25 cellular contexts compared by ENCODE assay signal in the genomic region with DNA sequence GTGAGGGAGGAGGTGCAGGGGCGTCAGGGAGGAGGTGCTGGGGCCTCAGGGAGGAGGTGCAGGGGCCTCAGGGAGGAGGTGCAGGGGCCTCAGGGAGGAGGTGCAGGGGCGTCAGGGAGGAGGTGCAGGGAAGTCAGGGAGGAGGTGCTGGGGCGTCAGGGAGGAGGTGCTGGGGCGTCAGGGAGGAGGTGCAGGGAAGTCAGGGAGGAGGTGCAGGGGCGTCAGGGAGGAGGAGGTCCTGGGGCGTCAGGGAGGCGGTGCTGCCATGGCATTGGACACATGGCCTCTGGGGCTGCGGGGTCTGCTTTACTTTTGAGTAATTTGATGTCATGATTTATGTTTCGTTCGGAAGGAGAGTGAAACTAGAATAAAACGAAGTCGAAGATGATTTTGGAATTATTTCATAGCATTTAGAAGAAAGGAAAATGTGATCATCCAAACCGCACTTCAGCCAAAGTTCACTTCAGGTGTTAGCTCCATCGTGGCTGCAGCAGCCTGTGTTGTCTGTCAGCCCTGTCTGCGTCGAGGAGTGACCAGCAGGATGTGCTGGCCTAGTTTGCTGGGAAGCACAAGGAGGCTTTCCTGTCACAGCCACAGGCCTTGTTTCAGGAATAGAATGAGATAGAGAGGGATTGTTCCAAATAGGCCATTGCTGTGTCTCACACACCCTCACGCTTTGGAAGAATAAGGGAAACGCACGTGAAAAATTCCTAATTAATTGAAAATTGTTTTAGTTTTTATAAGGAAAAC. TPM values are rescaled to one million over a fixed set of nuclear protein-coding genes. Genes with fewer than 3 reads are reported as not detected.
DNase-seq lines count a peak whose midpoint lies in the region; ATAC-seq, FAIRE-seq and TF ChIP-seq lines count a peak whose summit lies in the region.
"Had no signal": no experiment of that assay in that cellular context is flagged by ENCODE, and none has a peak within 500 bp of the region (broad histone marks: within the 10 kb centered on the region; RNA-seq: fewer than 3 reads in every experiment).

No MANE protein-coding gene starts in this region.

- BruUV-seq in HepG2 (replicated peaks; lab: Mats Ljungman, UMichigan), result no TSS peak

- 92% methylated on average over 17 of the region's 19 CpGs for WGBS in HepG2 (ENCODE audit: low lambda C conversion rate)

- no peak for TF ChIP-seq RAD21 in HepG2 (CRISPR knock-in tag; IDR thresholded peaks at IDR 0.05)

- H3K27ac ChIP-seq in HepG2 (ENCODE audit: extremely low read length, insufficient read depth, low read length), result no peak overlapping the region
- no peak overlapping the region for H3K27ac ChIP-seq in WERI-Rb-1
- H3K27ac ChIP-seq: coronary artery, neutrophil, upper lobe of left lung had no signal

- H3K4me2 ChIP-seq in HepG2 (ENCODE audit: low read depth, low read length), result no peak overlapping the region

- CTCF ChIA-PET in HepG2 (lab: Yijun Ruan, JAX; ENCODE audit: low intra/inter-chr PET ratio, low total read pairs), result no interaction called here

- TF ChIP-seq EP300 in HepG2 (IDR thresholded peaks at IDR 0.05; ENCODE audit: low read depth in 2 of 2, low read length in 2 of 2) (no peak), HepG2 (CRISPR knock-in tag; IDR thresholded peaks at IDR 0.05; ENCODE audit: borderline replicate concordance) (no peak)

- peaks cover 3% of the 10 kb centered on the region; the same call in 1 of the 2 replicates for H4K20me1 ChIP-seq in HepG2 (ENCODE audit: insufficient read depth, low read length)

- no peak for FAIRE-seq in HepG2 (lab: Jason Lieb, UNC)
- FAIRE-seq: endometrium had no signal

- no peaks in the 10 kb centered on the region for H3K9me3 ChIP-seq in HepG2 (ENCODE audit: low read length)
- no peaks in the 10 kb centered on the region for H3K9me3 ChIP-seq in WERI-Rb-1 (ENCODE audit: severe bottlenecking)
- H3K9me3 ChIP-seq: neutrophil, upper lobe of left lung had no signal

- in situ Hi-C loops in HepG2 (cut with HindIII; ENCODE audit: extremely low pct_ligation_motif_present, low pct_unique_long_range_greater_than_20kb), result no loop called here
- in situ Hi-C loops in ACHN (cut with HindIII; ENCODE audit: low pct_ligation_motif_present, low pct_unique_long_range_greater_than_20kb, low sequenced_read_pairs), result no loop called here

- TF ChIP-seq CTCF in HepG2 (CRISPR knock-in tag; IDR thresholded peaks at IDR 0.05), result no peak
- TF ChIP-seq CTCF in WERI-Rb-1 (IDR thresholded peaks at IDR 0.05; ENCODE audit: low read depth, low read length), result no peak

- peaks cover 9% of the 10 kb centered on the region for H3K4me1 ChIP-seq in HepG2 (ENCODE audit: insufficient read depth, low read length)
- H3K4me1 ChIP-seq: upper lobe of left lung had no signal

- intact Hi-C loops in HepG2 (cut with micrococcal nuclease; ENCODE audit: unreplicated experiment) (no loop called here), posterior cingulate gyrus (cut with DNase I) (no loop called here)

- H3K79me2 ChIP-seq in HepG2 (ENCODE audit: insufficient read depth, low read length), result peaks cover 8% of the 10 kb centered on the region

- H3K36me3 ChIP-seq in HepG2 (replicated peaks in 1 of 2; ENCODE audit: control insufficient read depth in 1 of 2, insufficient read depth in 2 of 2, low read length in 2 of 2), result peaks cover 4 to 20% of the 10 kb centered on the region in 2 experiments; a peak in 4 of 5 replicates
- peaks cover 23% of the 10 kb centered on the region for H3K36me3 ChIP-seq in WERI-Rb-1
- H3K36me3 ChIP-seq: neutrophil had no signal

- H2AFZ ChIP-seq in HepG2 (ENCODE audit: low read length), result no peak overlapping the region

- H3K27me3 ChIP-seq in HepG2 (ENCODE audit: control insufficient read depth in 1 of 2, insufficient read depth in 2 of 2, low read length in 2 of 2) (no peaks in the 10 kb centered on the region), WERI-Rb-1 (ENCODE audit: insufficient read depth, low read depth, severe bottlenecking) (no peaks in the 10 kb centered on the region)
- H3K27me3 ChIP-seq: neutrophil, upper lobe of left lung had no signal

- no peak overlapping the region for H3K4me3 ChIP-seq in HepG2 (replicated peaks in 1 of 3; ENCODE audit: insufficient read depth in 1 of 3, low read depth in 2 of 3, low read length in 3 of 3)
- H3K4me3 ChIP-seq in WERI-Rb-1 (ENCODE audit: low read depth, low read length), result no peak overlapping the region
- H3K4me3 ChIP-seq: coronary artery, upper lobe of left lung had no signal

- POLR2A ChIA-PET in HepG2 (lab: Yijun Ruan, JAX), result no interaction called here

- TF ChIP-seq POLR2A in HepG2 (IDR thresholded peaks at IDR 0.05; ENCODE audit: insufficient read depth in 1 of 2, low read depth in 2 of 2, low read length in 2 of 2), result no peak

- ATAC-seq in HepG2, result no peak
- no peak for ATAC-seq in HG03108 (IDR thresholded peaks at IDR 0.05; ENCODE audit: unreplicated experiment)
- ATAC-seq: left colon, SK-N-SH treated with all-trans-retinoic acid at 6 μM for 48 hours had no signal

- H3K9ac ChIP-seq in HepG2 (ENCODE audit: insufficient read depth, low read depth, low read length), result no peak overlapping the region

- DNase-seq in HT-29 (ENCODE audit: low spot score), result peak; percentile 7
- DNase-seq in cerebellum (ENCODE audit: low spot score), result peak; percentile 86
- DNase-seq in HepG2 (ENCODE audit: low spot score), result no peak
- peak in 6 of 10 donors; percentile 17 to 90 (median 46) for DNase-seq in posterior cingulate gyrus
- no peak for DNase-seq in middle frontal gyrus (ENCODE audit: extremely low spot score, low spot score)
- no peak for DNase-seq in ACHN
- no peak for DNase-seq in WERI-Rb-1
- DNase-seq: activated CD4-positive, alpha-beta T cell treated with anti-CD3 and anti-CD28 coated beads, Interleukin-2, amount 50 U/mL, for 48 hours; activated CD4-positive, CD25-positive, alpha-beta regulatory T cell; activated CD8-positive, alpha-beta memory T cell treated with anti-CD3 and anti-CD28 coated beads, Interleukin-2, amount 50 U/mL, for 48 hours; activated effector memory CD4-positive, alpha-beta T cell treated with anti-CD3 and anti-CD28 coated beads, Interleukin-2, amount 50 U/mL, for 16 hours; DMS 273 treated with DMSO at 0.1 percent for 48 hours; H7; KBM-7; left colon; NCI-H1694; NCI-H2171 treated with DMSO at 0.1 percent for 48 hours; NCI-H69; retina; upper lobe of left lung had no signal

RNA-seq across cellular contexts. Expression of gene RAB11FIP3, which starts 42.8 kb away (rescaled TPM):
- 5.2 and 9.5 TPM in 2 replicates for total RNA-seq in HT-29 (2014; rRNA removed; shearing (Covaris generic))
- total RNA-seq in cerebellum (29.2 TPM), HepG2 (2016; rRNA removed; fragmentation: Illumina TruSeq; extraction: Trizol) (48.4 and 57.6 TPM in 2 replicates)
- 25.8 and 30.3 TPM in 2 replicates for total RNA-seq in HepG2 (2016; cell fraction: cytosol; rRNA removed; fragmentation: Illumina TruSeq; extraction: Trizol; ENCODE audit: low read depth)
- 44.0 and 58.9 TPM in 2 replicates for total RNA-seq in HepG2 (2016; cell fraction: insoluble cytoplasmic fraction; rRNA removed; fragmentation: Illumina TruSeq; extraction: Trizol)
- 40.2 and 41.5 TPM in 2 replicates for total RNA-seq in HepG2 (2016; cell fraction: membrane; rRNA removed; fragmentation: Illumina TruSeq; extraction: Trizol)
- total RNA-seq in HepG2 (2016; cell fraction: nucleus; rRNA removed; fragmentation: Illumina TruSeq; extraction: Trizol), result 59.9 and 60.1 TPM in 2 replicates
- polyA plus RNA-seq in HepG2 (2011; rRNA removed), result 34.3 and 42.9 TPM in 2 replicates
- polyA plus RNA-seq in HepG2 (2011; cell fraction: cytosol; rRNA removed), result 24.6 and 38.1 TPM in 2 replicates
- 166 and 200 TPM in 2 replicates for polyA plus RNA-seq in HepG2 (2011; cell fraction: nucleus; rRNA removed)
- 45.3 and 46.5 TPM in 2 replicates for polyA plus RNA-seq in HepG2 (2012)
- 17.9 and 19.2 TPM in 2 replicates for polyA plus RNA-seq in HepG2 (2016; cell fraction: cytosol; fragmentation: Illumina TruSeq; extraction: Trizol; ENCODE audit: low read depth)
- polyA plus RNA-seq in HepG2 (2016; cell fraction: insoluble cytoplasmic fraction; fragmentation: Illumina TruSeq; extraction: Trizol; ENCODE audit: low read depth), result 44.6 and 51.8 TPM in 2 replicates
- polyA plus RNA-seq in HepG2 (2016; cell fraction: membrane; fragmentation: Illumina TruSeq; extraction: Trizol; ENCODE audit: low read depth), result 28.0 and 28.9 TPM in 2 replicates
- 144 and 150 TPM in 2 replicates for polyA plus RNA-seq in HepG2 (2016; cell fraction: nucleus; fragmentation: Illumina TruSeq; extraction: Trizol; ENCODE audit: insufficient read depth, low read depth)
- 9.5 and 51.6 TPM in 2 replicates for polyA minus RNA-seq in HepG2 (2011; rRNA and poly(A)+ RNA removed; ENCODE audit: low replicate concordance)
- 18.2 and 21.5 TPM in 2 replicates for polyA minus RNA-seq in HepG2 (2011; cell fraction: cytosol; rRNA and poly(A)+ RNA removed)
- 58.2 and 72.2 TPM in 2 replicates for polyA minus RNA-seq in HepG2 (2011; cell fraction: nucleus; rRNA and poly(A)+ RNA removed)

RNA-seq across cellular contexts. Expression of gene CAPN15, which starts 59.3 kb away (rescaled TPM):
- 161 and 180 TPM in 2 replicates for total RNA-seq in HT-29 (2014; rRNA removed; shearing (Covaris generic))
- 17.0 TPM for total RNA-seq in cerebellum
- 15.0 and 24.5 TPM in 2 replicates for total RNA-seq in HepG2 (2016; rRNA removed; fragmentation: Illumina TruSeq; extraction: Trizol)
- total RNA-seq in HepG2 (2016; cell fraction: cytosol; rRNA removed; fragmentation: Illumina TruSeq; extraction: Trizol; ENCODE audit: low read depth), result 4.2 and 4.4 TPM in 2 replicates
- 12.6 and 24.1 TPM in 2 replicates for total RNA-seq in HepG2 (2016; cell fraction: insoluble cytoplasmic fraction; rRNA removed; fragmentation: Illumina TruSeq; extraction: Trizol)
- 16.3 and 16.4 TPM in 2 replicates for total RNA-seq in HepG2 (2016; cell fraction: membrane; rRNA removed; fragmentation: Illumina TruSeq; extraction: Trizol)
- 14.9 and 20.4 TPM in 2 replicates for total RNA-seq in HepG2 (2016; cell fraction: nucleus; rRNA removed; fragmentation: Illumina TruSeq; extraction: Trizol)
- 14.9 and 22.2 TPM in 2 replicates for polyA plus RNA-seq in HepG2 (2011; rRNA removed)
- polyA plus RNA-seq in HepG2 (2011; cell fraction: cytosol; rRNA removed), result 11.3 and 22.6 TPM in 2 replicates
- 103 and 145 TPM in 2 replicates for polyA plus RNA-seq in HepG2 (2011; cell fraction: nucleus; rRNA removed)
- 17.6 and 19.5 TPM in 2 replicates for polyA plus RNA-seq in HepG2 (2012)
- 5.8 and 6.0 TPM in 2 replicates for polyA plus RNA-seq in HepG2 (2016; cell fraction: cytosol; fragmentation: Illumina TruSeq; extraction: Trizol; ENCODE audit: low read depth)
- polyA plus RNA-seq in HepG2 (2016; cell fraction: insoluble cytoplasmic fraction; fragmentation: Illumina TruSeq; extraction: Trizol; ENCODE audit: low read depth), result 20.7 and 26.7 TPM in 2 replicates
- 16.3 and 19.3 TPM in 2 replicates for polyA plus RNA-seq in HepG2 (2016; cell fraction: membrane; fragmentation: Illumina TruSeq; extraction: Trizol; ENCODE audit: low read depth)
- 67.7 and 68.0 TPM in 2 replicates for polyA plus RNA-seq in HepG2 (2016; cell fraction: nucleus; fragmentation: Illumina TruSeq; extraction: Trizol; ENCODE audit: insufficient read depth, low read depth)
- 22.1 and 60.1 TPM in 2 replicates for polyA minus RNA-seq in HepG2 (2011; rRNA and poly(A)+ RNA removed; ENCODE audit: low replicate concordance)
- polyA minus RNA-seq in HepG2 (2011; cell fraction: cytosol; rRNA and poly(A)+ RNA removed), result 39.5 and 41.1 TPM in 2 replicates
- 16.0 and 18.4 TPM in 2 replicates for polyA minus RNA-seq in HepG2 (2011; cell fraction: nucleus; rRNA and poly(A)+ RNA removed)

Comparison
In these comparisons a context has a peak if more than half of its experiments do, and no peak if none do; other contexts are left out.
1. DNase-seq: peak in HT-29 (single experiment), cerebellum (single experiment) and posterior cingulate gyrus (6 of 10); none in HepG2 (single experiment), middle frontal gyrus (single experiment), ACHN (single experiment) and WERI-Rb-1 (single experiment).